Comparison of ENCODE assay signal across 22 cellular contexts in genomic region chr9:8143677-8144076, GRCh38.
"Had no signal": no experiment of that assay in that cellular context is flagged by ENCODE, and none has a peak within 500 bp of the region (broad histone marks: within the 10 kb centered on the region; RNA-seq: fewer than 3 reads in every experiment).

No MANE protein-coding gene starts in this region.

- H3K27me3 ChIP-seq: gastrocnemius medialis, right atrium auricular region, sigmoid colon, testis, tibial artery had no signal

- H3K4me3 ChIP-seq: gastrocnemius medialis, lower lobe of right lung, prostate gland, right atrium auricular region, sigmoid colon, testis, tibial artery had no signal

- H3K4me1 ChIP-seq: gastrocnemius medialis, lower lobe of right lung, prostate gland, right atrium auricular region, sigmoid colon, testis, tibial artery had no signal

- H3K9me3 ChIP-seq: gastrocnemius medialis, lower lobe of right lung, prostate gland, right atrium auricular region, sigmoid colon, testis, tibial artery had no signal

- ATAC-seq: esophagus mucosa; gastrocnemius medialis; left ventricle myocardium superior; lower lobe of right lung; naive thymus-derived CD8-positive, alpha-beta T cell; stimulated activated effector memory CD8-positive, alpha-beta T cell treated with anti-CD3 and anti-CD28 coated beads, Interleukin-12 subunit alpha, Interleukin-12 subunit beta, amount 100 ng/mL, for 72 hours had no signal

- DNase-seq: effector CD8-positive, alpha-beta T cell; endodermal cell; foreskin fibroblast; gastrocnemius medialis; head of caudate nucleus; left ventricle myocardium superior; lower lobe of right lung; naive thymus-derived CD8-positive, alpha-beta T cell; nephron progenitor cell; nucleus accumbens; sigmoid colon; stimulated activated CD4-positive, alpha-beta T cell treated with anti-CD3 and anti-CD28 coated beads, Interleukin-2, amount 100 ng/mL, for 24 hours; stimulated activated CD4-positive, alpha-beta T cell treated with anti-CD3 and anti-CD28 coated beads, Interleukin-4, amount 100 ng/mL, for 24 hours; stimulated activated naive CD4-positive, alpha-beta T cell treated with Interleukin-2 at 50 U/mL for 16 hours; substantia nigra; testis; tibial artery had no signal

- H3K36me3 ChIP-seq: gastrocnemius medialis, lower lobe of right lung, prostate gland, right atrium auricular region, sigmoid colon, tibial artery had no signal

- H3K27ac ChIP-seq: epithelial cell of prostate, gastrocnemius medialis, lower lobe of right lung, prostate gland, right atrium auricular region, sigmoid colon, testis, tibial artery had no signal
